13 cellular contexts compared by ENCODE assay signal in the genomic region with DNA sequence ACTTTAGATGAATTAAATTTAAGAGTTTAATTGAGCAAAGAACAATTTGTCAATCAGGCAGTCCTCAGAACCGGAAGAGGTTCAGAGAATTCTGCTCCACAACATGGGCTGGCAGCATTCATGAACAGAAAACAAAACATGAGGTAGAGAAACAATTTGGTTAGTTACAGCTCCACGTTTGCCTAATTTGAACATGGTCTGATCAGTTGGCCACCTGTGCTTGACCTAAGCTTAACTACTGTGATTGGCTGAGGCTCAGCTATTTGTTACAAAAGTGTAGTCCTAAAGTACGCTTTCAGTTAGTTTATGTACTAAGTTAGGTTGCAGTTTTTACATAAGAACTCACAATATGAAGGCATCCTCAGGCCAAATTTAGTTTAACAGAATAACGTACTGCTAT.
DNase-seq lines count a peak whose midpoint lies in the region; ATAC-seq, FAIRE-seq and TF ChIP-seq lines count a peak whose summit lies in the region.
"Had no signal": no experiment of that assay in that cellular context is flagged by ENCODE, and none has a peak within 500 bp of the region (broad histone marks: within the 10 kb centered on the region; RNA-seq: fewer than 3 reads in every experiment).

No MANE protein-coding gene starts in this region.

- no TSS peak for BruUV-seq in OCI-LY7 (replicated peaks; lab: Mats Ljungman, UMichigan)

- no peak overlapping the region for H3K14ac ChIP-seq in H1 (ENCODE audit: insufficient read length)

- FAIRE-seq in H1 (lab: Jason Lieb, UNC): no peak
- FAIRE-seq: G401.6, GM12892 had no signal

- H4K20me1 ChIP-seq in OCI-LY7 (ENCODE audit: insufficient read depth, low read length): no peaks in the 10 kb centered on the region
- no peaks in the 10 kb centered on the region for H4K20me1 ChIP-seq in H1 (replicated peaks in 1 of 2; ENCODE audit: control insufficient read depth in 1 of 2, insufficient read depth in 2 of 2, low read length in 2 of 2)

- ATAC-seq in thoracic aorta (ENCODE audit: insufficient number of reproducible peaks, low FRiP score, low read depth) (no peak), GM19455 (IDR thresholded peaks at IDR 0.05; ENCODE audit: unreplicated experiment) (no peak)

- peaks cover 12% of the 10 kb centered on the region for H3K4me1 ChIP-seq in OCI-LY7 (ENCODE audit: insufficient read depth, low read length, poor library complexity, severe bottlenecking)
- H3K4me1 ChIP-seq in H1 (replicated peaks in 1 of 4; ENCODE audit: control insufficient read depth in 3 of 4, insufficient read depth in 4 of 4, low read length in 3 of 4): no peaks in the 10 kb centered on the region
- no peaks in the 10 kb centered on the region for H3K4me1 ChIP-seq in thoracic aorta (ENCODE audit: control insufficient read depth in 1 of 2, low read depth in 2 of 2)

- no peak for TF ChIP-seq EP300 in H1 (IDR thresholded peaks at IDR 0.05; ENCODE audit: borderline replicate concordance in 1 of 2, low read depth in 2 of 2, low read length in 2 of 2)

- no peak overlapping the region for H2BK5ac ChIP-seq in H1 (ENCODE audit: low read depth, low read length)

- H3K23ac ChIP-seq in H1 (ENCODE audit: insufficient read length): no peak overlapping the region

- H3K9ac ChIP-seq in H1 (replicated peaks in 1 of 4; ENCODE audit: extremely low read depth in 1 of 4, low read depth in 3 of 4, low read length in 3 of 4): no peak overlapping the region

- H3K27ac ChIP-seq in OCI-LY7 (ENCODE audit: low read depth, low read length, poor library complexity, severe bottlenecking) (no peak overlapping the region), H1 (ENCODE audit: low read depth, low read length) (no peak overlapping the region), thoracic aorta (no peak overlapping the region)
- H3K27ac ChIP-seq: C4-2B had no signal

- no peaks in the 10 kb centered on the region for H3K79me1 ChIP-seq in H1 (ENCODE audit: low read depth, low read length)

- no peak overlapping the region for H4K91ac ChIP-seq in H1 (replicated peaks; ENCODE audit: insufficient read length, low read length)

- H3K9me3 ChIP-seq in OCI-LY7 (ENCODE audit: low read length) (peaks cover 15% of the 10 kb centered on the region; the same call in 1 of the 2 replicates), H1 (ENCODE audit: insufficient read depth in 2 of 2, low read depth in 1 of 2, low read length in 1 of 2) (no peaks in the 10 kb centered on the region), thoracic aorta (peaks cover 3% of the 10 kb centered on the region)

- no peak overlapping the region for H3K4me3 ChIP-seq in OCI-LY7 (ENCODE audit: low read depth, low read length, poor library complexity, severe bottlenecking)
- H3K4me3 ChIP-seq in H1 (ENCODE audit: extremely low read depth in 1 of 4, insufficient read depth in 2 of 4, low read depth in 3 of 4, low read length in 4 of 4): no peak overlapping the region
- H3K4me3 ChIP-seq in thoracic aorta: peak overlapping the region; percentile 55

- TF ChIP-seq RAD21 in H1 (IDR thresholded peaks at IDR 0.05 in 1 of 2, conservative IDR thresholded peaks at IDR 0.05 in 1 of 2; ENCODE audit: low read depth in 2 of 2, low read length in 2 of 2): no peak

- H3K27me3 ChIP-seq in H1 (replicated peaks in 1 of 4; ENCODE audit: control insufficient read depth in 3 of 4, extremely low read depth in 1 of 4, insufficient read depth in 3 of 4, low read length in 3 of 4) (peaks cover 0 to 1% (median 0%) of the 10 kb centered on the region in 4 experiments; a peak in 1 of 7 replicates), thoracic aorta (replicated peaks; ENCODE audit: insufficient read depth) (no peaks in the 10 kb centered on the region)

- no peak overlapping the region for H3K18ac ChIP-seq in H1 (ENCODE audit: extremely low read depth, low read length)

- no peak overlapping the region for H4K5ac ChIP-seq in H1 (ENCODE audit: insufficient read length, low read depth, low read length)

- H3K4me2 ChIP-seq in OCI-LY7 (ENCODE audit: low read length) (no peak overlapping the region), H1 (ENCODE audit: insufficient read depth in 1 of 2, low read depth in 2 of 2, low read length in 2 of 2) (no peak overlapping the region)

- H2BK15ac ChIP-seq in H1 (ENCODE audit: low read length): no peak overlapping the region

- no peak overlapping the region for H2BK20ac ChIP-seq in H1 (ENCODE audit: low read length)

- no peak overlapping the region for H3K4ac ChIP-seq in H1 (replicated peaks; ENCODE audit: insufficient read length, low read depth, low read length)

- WGBS in H1 (ENCODE audit: extremely low coverage in 1 of 2, insufficient coverage in 1 of 2, insufficient read length in 1 of 2, insufficient replicate concordance in 2 of 2, low coverage in 1 of 2, low lambda C conversion rate in 2 of 2, missing lambda C conversion rate in 1 of 2), 2 experiments: 93% methylated on average over 4 of the region's 4 CpGs; no CpG with 5 or more reads in 1 of the 2 experiments

- no peak overlapping the region for H3K56ac ChIP-seq in H1 (replicated peaks; ENCODE audit: insufficient read length, low read depth, low read length)

- DNase-seq in LHCN-M2 (ENCODE audit: low read depth): peak; percentile 4
- DNase-seq in OCI-LY7 (ENCODE audit: low spot score): no peak
- DNase-seq in H1 (ENCODE audit: low read depth in 1 of 2, low spot score in 2 of 2): no peak
- DNase-seq in thoracic aorta (ENCODE audit: low spot score): no peak
- DNase-seq in mucosa of gallbladder (ENCODE audit: low spot score): no peak
- no peak for DNase-seq in cerebellum (ENCODE audit: low spot score)
- DNase-seq: CD4-positive, alpha-beta memory T cell; DMS79; IMR-90 had no signal

- H3K79me2 ChIP-seq in OCI-LY7 (ENCODE audit: insufficient read depth, low read depth, low read length): no peaks in the 10 kb centered on the region
- no peaks in the 10 kb centered on the region for H3K79me2 ChIP-seq in H1 (ENCODE audit: control insufficient read depth in 1 of 2, insufficient read depth in 2 of 2, low read length in 2 of 2)

- POLR2A ChIA-PET in OCI-LY7 (lab: Charles Lee): interaction anchor here (0.5 to 4.4 kb wide), 3 partner anchors 12 to 531 kb away, joined by 3 to 19 read pairs (median 3); no protein-coding TSS in a partner anchor
- POLR2A ChIA-PET in H1 (lab: Charles Lee; ENCODE audit: partially characterized antibody): no interaction called here

- no peak overlapping the region for H2BK120ac ChIP-seq in H1 (replicated peaks; ENCODE audit: low read depth, low read length)

- H2BK12ac ChIP-seq in H1 (ENCODE audit: low read depth, low read length): no peak overlapping the region

- no peak overlapping the region for H4K8ac ChIP-seq in H1 (ENCODE audit: extremely low read depth, insufficient read depth, low read length)

- intact Hi-C loops in OCI-LY7 (cut with micrococcal nuclease; ENCODE audit: unreplicated experiment): no loop called here

- TF ChIP-seq CTCF in OCI-LY7 (conservative IDR thresholded peaks at IDR 0.05; ENCODE audit: low read length): no peak
- TF ChIP-seq CTCF in H1 (IDR thresholded peaks at IDR 0.05; ENCODE audit: control extremely low read depth in 1 of 3, insufficient read depth in 1 of 3, low read depth in 1 of 3, low read length in 3 of 3): no peak
- TF ChIP-seq CTCF in thoracic aorta (IDR thresholded peaks at IDR 0.05): no peak

- H2AK5ac ChIP-seq in H1 (ENCODE audit: low read depth, low read length): no peak overlapping the region

- CTCF ChIA-PET in OCI-LY7 (lab: Charles Lee; ENCODE audit: unreplicated experiment): no interaction called here
- CTCF ChIA-PET in H1 (lab: Charles Lee; ENCODE audit: partially characterized antibody): no interaction called here

- no peak for TF ChIP-seq POLR2A in H1 (IDR thresholded peaks at IDR 0.05; ENCODE audit: control extremely low read depth in 1 of 2, low read depth in 2 of 2, low read length in 2 of 2)

- H3K36me3 ChIP-seq in OCI-LY7 (ENCODE audit: insufficient read depth, low read length): no peaks in the 10 kb centered on the region; the same call in 1 of the 2 replicates
- no peaks in the 10 kb centered on the region for H3K36me3 ChIP-seq in H1 (ENCODE audit: control insufficient read depth in 2 of 4, insufficient read depth in 4 of 4, low read length in 3 of 4)
- no peaks in the 10 kb centered on the region for H3K36me3 ChIP-seq in thoracic aorta

- no peaks in the 10 kb centered on the region for H3K9me2 ChIP-seq in OCI-LY7 (ENCODE audit: insufficient read depth, low read length)

- H3K23me2 ChIP-seq in H1 (ENCODE audit: low read depth, low read length): no peaks in the 10 kb centered on the region

- H2AFZ ChIP-seq in OCI-LY7 (ENCODE audit: low read length) (peak overlapping the region; percentile 60), H1 (ENCODE audit: low read length) (0 out of 2 replicates have a peak overlapping the region, but pooled peaks have one; percentile 12)

TF ChIP-seq in H1, 55 proteins besides CTCF, POLR2A, EP300 and RAD21 (continues in another document):
- TF ChIP-seq POLR2AphosphoS5 (IDR thresholded peaks at IDR 0.05; ENCODE audit: low read depth, low read length) (no peak), SRF (IDR thresholded peaks at IDR 0.05; ENCODE audit: low read depth, low read length) (no peak), TCF12 (IDR thresholded peaks at IDR 0.05; ENCODE audit: low read depth, low read length) (no peak), NANOG (IDR thresholded peaks at IDR 0.05; ENCODE audit: insufficient read depth, low read depth, low read length, poor library complexity, severe bottlenecking) (no peak), JUND (IDR thresholded peaks at IDR 0.05; ENCODE audit: low read length) (no peak), ASH2L (IDR thresholded peaks at IDR 0.05; ENCODE audit: low read length) (no peak), CREB1 (IDR thresholded peaks at IDR 0.05) (no peak), GTF2F1 (IDR thresholded peaks at IDR 0.05; ENCODE audit: borderline replicate concordance, low read depth, low read length) (no peak), GABPA (IDR thresholded peaks at IDR 0.05; ENCODE audit: borderline replicate concordance, insufficient read depth, low read length) (no peak), SIX5 (IDR thresholded peaks at IDR 0.05; ENCODE audit: low read depth, low read length) (no peak), ZNF274 (IDR thresholded peaks at IDR 0.05; ENCODE audit: borderline replicate concordance, extremely low read depth, low read length) (no peak), KDM5A (IDR thresholded peaks at IDR 0.05; ENCODE audit: low read length) (no peak), FOSL1 (IDR thresholded peaks at IDR 0.05; ENCODE audit: insufficient read depth, low read depth, low read length) (no peak)
- TF ChIP-seq, protein P1, sequence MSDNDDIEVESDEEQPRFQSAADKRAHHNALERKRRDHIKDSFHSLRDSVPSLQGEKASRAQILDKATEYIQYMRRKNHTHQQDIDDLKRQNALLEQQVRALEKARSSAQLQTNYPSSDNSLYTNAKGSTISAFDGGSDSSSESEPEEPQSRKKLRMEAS (IDR thresholded peaks at IDR 0.05): no peak
- TF ChIP-seq, protein P2, sequence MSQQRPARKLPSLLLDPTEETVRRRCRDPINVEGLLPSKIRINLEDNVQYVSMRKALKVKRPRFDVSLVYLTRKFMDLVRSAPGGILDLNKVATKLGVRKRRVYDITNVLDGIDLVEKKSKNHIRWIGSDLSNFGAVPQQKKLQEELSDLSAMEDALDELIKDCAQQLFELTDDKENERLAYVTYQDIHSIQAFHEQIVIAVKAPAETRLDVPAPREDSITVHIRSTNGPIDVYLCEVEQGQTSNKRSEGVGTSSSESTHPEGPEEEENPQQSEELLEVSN (IDR thresholded peaks at IDR 0.05): no peak
